In the genomic region with DNA sequence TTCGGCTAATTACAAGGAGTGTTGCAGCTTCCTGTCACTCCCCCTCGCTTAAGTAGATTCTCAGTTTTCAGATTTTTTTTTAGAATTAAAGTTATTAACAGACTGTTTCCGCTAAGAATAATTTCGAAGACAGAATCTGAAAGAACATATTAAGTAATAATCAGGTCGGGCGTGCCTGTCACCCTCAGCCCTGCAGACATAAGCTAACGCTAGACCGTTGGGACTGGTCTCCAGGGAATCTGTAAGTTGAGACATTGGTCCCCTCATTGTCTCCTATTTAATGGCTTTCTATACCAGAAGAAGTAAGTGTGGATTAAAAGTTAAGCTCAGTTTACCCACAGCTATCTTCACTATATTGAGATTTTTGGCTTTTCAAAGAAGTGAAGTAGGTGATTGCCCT, we compare ENCODE assay signal across 29 cellular contexts. TPM values are rescaled to one million over a fixed set of nuclear protein-coding genes. Genes with fewer than 3 reads are reported as not detected.
"Had no signal": no experiment of that assay in that cellular context is flagged by ENCODE, and none has a peak within 500 bp of the region (broad histone marks: within the 10 kb centered on the region; RNA-seq: fewer than 3 reads in every experiment).

No MANE protein-coding gene starts in this region.

- H3K9me3 Mint-ChIP-seq: immature natural killer cell; naive thymus-derived CD8-positive, alpha-beta T cell; nephron progenitor cell had no signal

- H3K27me3 Mint-ChIP-seq: naive thymus-derived CD8-positive, alpha-beta T cell had no signal

- H3K4me3 ChIP-seq: coronary artery, esophagus muscularis mucosa, heart right ventricle, lower lobe of right lung, ovary, right lobe of liver, stomach, thyroid gland, vagina had no signal

- DNase-seq: dermis blood vessel endothelial cell; effector memory CD4-positive, alpha-beta T cell; foreskin melanocyte; glutamatergic neuron; heart right ventricle; hippocampal formation; immature natural killer cell; islet precursor cell; kidney glomerular epithelial cell; left colon; left ventricle myocardium superior; lower lobe of right lung; naive thymus-derived CD8-positive, alpha-beta T cell; nephron progenitor cell; occipital lobe; ovary; right lobe of liver; small intestine; stimulated activated CD4-positive, alpha-beta T cell treated with anti-CD3 and anti-CD28 coated beads, Interleukin-15, amount 100 ng/mL, for 24 hours; stimulated activated CD4-positive, alpha-beta T cell treated with anti-CD3 and anti-CD28 coated beads, Interleukin-2, amount 100 ng/mL, for 48 hours; stimulated activated naive CD4-positive, alpha-beta T cell treated with Interleukin-2 at 50 U/mL for 16 hours; stomach; thyroid gland had no signal

- H3K36me3 ChIP-seq: lower lobe of right lung, ovary, right lobe of liver, thyroid gland, vagina had no signal

- H3K27ac ChIP-seq: coronary artery, esophagus muscularis mucosa, heart right ventricle, lower lobe of right lung, ovary, right lobe of liver, stomach, thyroid gland, vagina had no signal

- H3K27me3 ChIP-seq: esophagus muscularis mucosa, heart right ventricle, ovary, right lobe of liver, stomach, thyroid gland, vagina had no signal

- H3K4me1 ChIP-seq: esophagus muscularis mucosa, lower lobe of right lung, right lobe of liver, stomach, thyroid gland, vagina had no signal

- H3K4me3 Mint-ChIP-seq: immature natural killer cell; naive thymus-derived CD8-positive, alpha-beta T cell; nephron progenitor cell had no signal

- H3K9me3 ChIP-seq: esophagus muscularis mucosa, heart right ventricle, lower lobe of right lung, ovary, right lobe of liver, stomach, thyroid gland, vagina had no signal

- H3K27ac Mint-ChIP-seq: immature natural killer cell; naive thymus-derived CD8-positive, alpha-beta T cell; nephron progenitor cell had no signal

- H3K4me1 Mint-ChIP-seq: immature natural killer cell had no signal

RNA-seq across cellular contexts. Expression of gene RBP7, which starts 39.3 kb away (rescaled TPM):
- total RNA-seq: endothelial cell of umbilical vein; myocyte; naive thymus-derived CD8-positive, alpha-beta T cell; occipital lobe; temporal lobe had no signal
